Comparison of ENCODE assay signal across 19 cellular contexts in the genomic region with DNA sequence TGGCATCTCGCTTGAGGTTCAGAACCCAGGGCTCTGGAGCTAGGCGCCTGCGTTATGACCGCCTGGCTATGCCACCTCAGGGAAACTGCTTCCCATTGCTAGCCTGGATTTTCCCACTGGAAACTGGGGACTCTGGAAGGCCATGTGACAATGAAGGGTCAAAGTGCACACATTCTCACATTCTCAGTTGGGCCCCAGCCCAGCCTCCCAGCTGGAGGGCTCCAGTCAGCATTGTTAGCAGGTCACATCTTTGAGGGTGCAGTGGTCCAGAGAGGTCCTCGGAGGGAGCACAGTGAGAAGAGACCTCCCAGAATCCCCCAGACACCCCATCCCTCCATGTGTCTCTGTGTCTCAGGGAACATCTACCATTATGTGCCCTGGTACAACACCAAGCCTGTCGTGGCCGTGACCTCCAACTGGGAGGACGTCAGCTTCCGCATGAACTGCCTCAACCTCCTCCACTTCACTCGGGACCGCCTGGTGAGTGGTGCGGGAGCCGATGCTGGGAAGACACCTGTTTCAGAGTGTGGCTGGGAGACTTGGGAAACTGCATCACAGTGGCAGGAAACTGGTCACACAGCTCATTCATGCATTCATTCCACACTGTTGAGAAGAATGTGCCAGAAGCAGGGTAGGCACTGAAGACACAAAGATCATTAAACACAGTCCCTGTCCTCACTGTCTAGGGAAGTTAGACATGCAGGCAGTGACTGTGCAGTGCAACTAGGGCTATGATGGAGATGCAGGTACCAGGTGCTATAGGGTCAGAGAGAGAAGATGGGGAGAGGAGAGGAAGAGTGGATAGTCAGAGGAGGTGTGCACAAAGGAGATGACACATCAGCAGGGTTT. TPM values are rescaled to one million over a fixed set of nuclear protein-coding genes. Genes with fewer than 3 reads are reported as not detected.
DNase-seq lines count a peak whose midpoint lies in the region; ATAC-seq, FAIRE-seq and TF ChIP-seq lines count a peak whose summit lies in the region.
"Had no signal": no experiment of that assay in that cellular context is flagged by ENCODE, and none has a peak within 500 bp of the region (broad histone marks: within the 10 kb centered on the region; RNA-seq: fewer than 3 reads in every experiment).

No MANE protein-coding gene starts in this region.

- TF ChIP-seq CTCF in endodermal cell (conservative IDR thresholded peaks at IDR 0.05) = no peak
- no peak for TF ChIP-seq CTCF in right lobe of liver (IDR thresholded peaks at IDR 0.05)

- no peaks in the 10 kb centered on the region for H3K9me3 Mint-ChIP-seq in endodermal cell
- no peaks in the 10 kb centered on the region for H3K9me3 Mint-ChIP-seq in activated T-cell treated with anti-CD3 and anti-CD28 coated beads, Interleukin-2, amount 50 U/mL, for 24 hours
- H3K9me3 Mint-ChIP-seq: CD4-positive, alpha-beta T cell had no signal

- peak; percentile 38 to 62 (median 54) for ATAC-seq in right lobe of liver

- no peak overlapping the region for H3K27ac ChIP-seq in endodermal cell (ENCODE audit: low read depth, low read length)
- no peak overlapping the region for H3K27ac ChIP-seq in right lobe of liver
- H3K27ac ChIP-seq in small intestine (ENCODE audit: low read depth in 1 of 2, low read length in 1 of 2) = no peak overlapping the region

- H3K36me3 Mint-ChIP-seq in endodermal cell (ENCODE audit: low read depth) = no peaks in the 10 kb centered on the region
- no peaks in the 10 kb centered on the region for H3K36me3 Mint-ChIP-seq in activated T-cell treated with anti-CD3 and anti-CD28 coated beads, Interleukin-2, amount 50 U/mL, for 24 hours (ENCODE audit: low read depth)

- peaks cover 8% of the 10 kb centered on the region for H3K4me1 ChIP-seq in endodermal cell (ENCODE audit: control insufficient read depth, insufficient read depth, low read length)
- peaks cover 0 to 12% (median 0%) of the 10 kb centered on the region in 4 donors for H3K4me1 ChIP-seq in right lobe of liver
- H3K4me1 ChIP-seq in small intestine (ENCODE audit: control insufficient read depth in 2 of 2, insufficient read depth in 1 of 2, low read depth in 1 of 2, low read length in 1 of 2) = no peaks in the 10 kb centered on the region

- no peaks in the 10 kb centered on the region for H3K36me3 ChIP-seq in endodermal cell (ENCODE audit: control insufficient read depth, insufficient read depth, low read length)
- H3K36me3 ChIP-seq in right lobe of liver = no peaks in the 10 kb centered on the region
- H3K36me3 ChIP-seq in small intestine (ENCODE audit: control insufficient read depth in 2 of 2, insufficient read depth in 2 of 2, low read length in 2 of 2) = no peaks in the 10 kb centered on the region
- H3K36me3 ChIP-seq: MG63 had no signal

- no peak for TF ChIP-seq POLR2A in right lobe of liver (IDR thresholded peaks at IDR 0.05)

- intact Hi-C loops in right lobe of liver (cut with DNase I) = no loop called here

- H3K27me3 ChIP-seq in endodermal cell (ENCODE audit: control insufficient read depth, insufficient read depth, low read length, poor library complexity, severe bottlenecking) (no peaks in the 10 kb centered on the region), right lobe of liver (no peaks in the 10 kb centered on the region), small intestine (ENCODE audit: control insufficient read depth in 2 of 2, insufficient read depth in 2 of 2, low read length in 2 of 2) (no peaks in the 10 kb centered on the region)
- H3K27me3 ChIP-seq: MG63 had no signal

- H3K4me3 Mint-ChIP-seq in endodermal cell = no peak overlapping the region
- H3K4me3 Mint-ChIP-seq in activated T-cell treated with anti-CD3 and anti-CD28 coated beads, Interleukin-2, amount 50 U/mL, for 24 hours = no peak overlapping the region
- H3K4me3 Mint-ChIP-seq: CD4-positive, alpha-beta T cell had no signal

- DNase-seq in HuH-7 (ENCODE audit: low spot score) (peak; percentile 55), endodermal cell (peak; percentile 42), right lobe of liver (no peak), small intestine (peak; percentile 64), MV-4-11 (lab: John Stamatoyannopoulos, UW) (no peak), germinal center (ENCODE audit: low spot score) (no peak)
- no peak for DNase-seq in activated T-cell treated with anti-CD3 and anti-CD28 coated beads, Interleukin-2, amount 50 U/mL, for 24 hours
- DNase-seq: CD4-positive, alpha-beta T cell; Kasumi-1; MG63; NCI-H1092; NCI-H1436 treated with DMSO at 0.1 percent for 48 hours; NCI-H2029; NCI-H345; NCI-H524 treated with DMSO at 0.1 percent for 48 hours; SIG-M5 had no signal

- no peak overlapping the region for H3K9ac ChIP-seq in endodermal cell (ENCODE audit: extremely low read depth, low read length, poor library complexity, severe bottlenecking)

- no peak overlapping the region for H3K4me3 ChIP-seq in endodermal cell (ENCODE audit: low read length)
- H3K4me3 ChIP-seq in right lobe of liver = no peak overlapping the region
- H3K4me3 ChIP-seq in small intestine (ENCODE audit: low read depth in 1 of 2, low read length in 2 of 2) = no peak overlapping the region
- H3K4me3 ChIP-seq: MG63 had no signal

- no peak overlapping the region for H3K27ac Mint-ChIP-seq in endodermal cell
- H3K27ac Mint-ChIP-seq in activated T-cell treated with anti-CD3 and anti-CD28 coated beads, Interleukin-2, amount 50 U/mL, for 24 hours = no peak overlapping the region
- H3K27ac Mint-ChIP-seq: CD4-positive, alpha-beta T cell had no signal

- no peaks in the 10 kb centered on the region for H3K27me3 Mint-ChIP-seq in endodermal cell (ENCODE audit: insufficient read depth)
- peaks cover 4% of the 10 kb centered on the region for H3K27me3 Mint-ChIP-seq in activated T-cell treated with anti-CD3 and anti-CD28 coated beads, Interleukin-2, amount 50 U/mL, for 24 hours

- peaks cover 11% of the 10 kb centered on the region for H3K4me1 Mint-ChIP-seq in endodermal cell
- no peaks in the 10 kb centered on the region for H3K4me1 Mint-ChIP-seq in activated T-cell treated with anti-CD3 and anti-CD28 coated beads, Interleukin-2, amount 50 U/mL, for 24 hours (ENCODE audit: low read depth)

- 91 to 92% methylated on average over 12 to 13 of the region's 13 CpGs for WGBS in endodermal cell (ENCODE audit: insufficient coverage in 1 of 2, insufficient read length in 1 of 2), 2 experiments
- 67% methylated on average over 1 of the region's 13 CpGs for WGBS in right lobe of liver (ENCODE audit: insufficient coverage, low coverage, low lambda C conversion rate, missing lambda C conversion rate)
- WGBS in small intestine, 3 donors = 66 to 84% (median 75%) methylated on average over 13 of the region's 13 CpGs

- no peak for FAIRE-seq in small intestine (lab: Jason Lieb, UNC)
- FAIRE-seq: GM12891, H1 had no signal

- no peaks in the 10 kb centered on the region for H3K9me3 ChIP-seq in endodermal cell (ENCODE audit: control insufficient read depth, low read length)
- H3K9me3 ChIP-seq in right lobe of liver = no peaks in the 10 kb centered on the region
- no peaks in the 10 kb centered on the region for H3K9me3 ChIP-seq in small intestine (ENCODE audit: control insufficient read depth, low read depth)
- H3K9me3 ChIP-seq: MG63 had no signal

RNA-seq across cellular contexts. Expression of gene FER1L5, which starts 41.6 kb away (rescaled TPM):
- 1 to 10 TPM in 1 of 2 donors, under 1 TPM in 1; 0.35 to 1.7 TPM for total RNA-seq in endodermal cell
- polyA plus RNA-seq in endodermal cell (2013, experiment 1 of 2) = 0.14 TPM
- 0.17 TPM for polyA plus RNA-seq in endodermal cell (2013, experiment 2 of 2)
- total RNA-seq in right lobe of liver = not detected
- polyA plus RNA-seq in small intestine = under 1 TPM in 1 of 3 donors, not detected in 2; 0.09 TPM
- total RNA-seq: CD4-positive, alpha-beta T cell; RPMI7951 had no signal

RNA-seq across cellular contexts. Expression of gene KANSL3, which starts 46.1 kb away (rescaled TPM):
- total RNA-seq in endodermal cell = 10 to 100 TPM; 34.8 to 42.3 TPM
- polyA plus RNA-seq in endodermal cell (2013, experiment 1 of 2) = 33.5 TPM
- 31.2 TPM for polyA plus RNA-seq in endodermal cell (2013, experiment 2 of 2)
- 10 to 100 TPM; 17.3 to 29.3 (median 21.6) TPM for total RNA-seq in right lobe of liver
- polyA plus RNA-seq in small intestine = 10 to 100 TPM; 13.5 to 18.2 (median 17.9) TPM

RNA-seq across cellular contexts. Expression of gene LMAN2L, which starts 55.7 kb away (rescaled TPM):
- total RNA-seq in endodermal cell (10 to 100 TPM; 24.4 to 30.4 TPM), right lobe of liver (10 to 100 TPM in 3 of 6 experiments, 1 to 10 TPM in 3; 5.5 to 17.8 (median 11.3) TPM)
- polyA plus RNA-seq in endodermal cell (2013, experiment 1 of 2) = 27.2 TPM
- 26.2 TPM for polyA plus RNA-seq in endodermal cell (2013, experiment 2 of 2)
- 10 to 100 TPM in 1 of 3 donors, 1 to 10 TPM in 2; 3.5 to 12.6 (median 4.0) TPM for polyA plus RNA-seq in small intestine

Comparison
In these comparisons a context has a peak if more than half of its experiments do, and no peak if none do; other contexts are left out.
1. DNase-seq: peak in HuH-7 (single experiment), endodermal cell (single experiment) and small intestine (single experiment); none in right lobe of liver (0 of 3), MV-4-11 (single experiment), germinal center (single experiment) and activated T-cell treated with anti-CD3 and anti-CD28 coated beads, Interleukin-2, amount 50 U/mL, for 24 hours (single experiment).